ENCODE assay signal across 9 cellular contexts in the genomic region with DNA sequence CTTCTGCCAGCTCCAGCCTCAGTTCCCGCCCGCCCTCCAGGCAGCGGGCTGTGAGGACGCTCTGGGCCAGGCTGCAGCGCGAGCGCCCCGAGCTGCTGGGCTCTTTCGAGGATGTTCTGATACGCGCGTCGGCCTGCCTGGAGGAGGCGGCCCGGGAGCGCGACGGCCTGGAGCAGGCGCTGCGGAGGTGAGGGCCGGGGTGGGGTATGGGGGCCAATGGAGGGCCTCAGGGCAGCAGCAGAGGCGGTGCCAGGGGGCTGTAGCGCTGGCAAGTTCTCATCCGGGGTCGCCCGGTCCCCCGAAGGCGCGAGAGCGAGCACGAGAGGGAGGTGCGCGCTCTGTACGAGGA. TPM values are rescaled to one million over a fixed set of nuclear protein-coding genes. Genes with fewer than 3 reads are reported as not detected.
DNase-seq lines count a peak whose midpoint lies in the region; ATAC-seq and TF ChIP-seq lines count a peak whose summit lies in the region.
"Had no signal": no experiment of that assay in that cellular context is flagged by ENCODE, and none has a peak within 500 bp of the region (broad histone marks: within the 10 kb centered on the region; RNA-seq: fewer than 3 reads in every experiment).

No MANE protein-coding gene starts in this region.

- H3K36me3 Mint-ChIP-seq in CD8-positive, alpha-beta T cell, result peaks cover 5% of the 10 kb centered on the region
- H3K36me3 Mint-ChIP-seq in osteocyte (ENCODE audit: unreplicated experiment), result peaks cover 4% of the 10 kb centered on the region

- no peaks in the 10 kb centered on the region for H3K9me3 Mint-ChIP-seq in CD8-positive, alpha-beta T cell
- no peaks in the 10 kb centered on the region for H3K9me3 Mint-ChIP-seq in osteocyte (ENCODE audit: unreplicated experiment)

- peak; percentile 10 for ATAC-seq in CD8-positive, alpha-beta T cell
- no peak for ATAC-seq in GM19035 (IDR thresholded peaks at IDR 0.05; ENCODE audit: unreplicated experiment)
- ATAC-seq in HG02759 (IDR thresholded peaks at IDR 0.05; ENCODE audit: unreplicated experiment), result no peak

- 2 to 17% methylated on average over 30 to 34 of the region's 34 CpGs for WGBS in esophagus, 2 donors

- peaks cover 42% of the 10 kb centered on the region for H3K4me1 Mint-ChIP-seq in CD8-positive, alpha-beta T cell (ENCODE audit: low read depth)
- H3K4me1 Mint-ChIP-seq in osteocyte (ENCODE audit: unreplicated experiment), result peaks cover 62% of the 10 kb centered on the region

- H3K4me1 ChIP-seq in CD8-positive, alpha-beta T cell (ENCODE audit: insufficient read depth, low read length), result peaks cover 67% of the 10 kb centered on the region
- H3K4me1 ChIP-seq in esophagus (ENCODE audit: control insufficient read depth in 2 of 2, insufficient read depth in 2 of 2, low read length in 1 of 2), result peaks cover 27 to 63% of the 10 kb centered on the region in 2 donors

- H3K36me3 ChIP-seq in CD8-positive, alpha-beta T cell (ENCODE audit: insufficient read depth, low read length), result peaks cover 5% of the 10 kb centered on the region
- H3K36me3 ChIP-seq in esophagus (ENCODE audit: control insufficient read depth in 2 of 2, insufficient read depth in 2 of 2, low read length in 1 of 2), result peaks cover 0 to 8% of the 10 kb centered on the region in 2 donors

- H3K27me3 ChIP-seq in CD8-positive, alpha-beta T cell (ENCODE audit: insufficient read depth, low read length), result peaks cover 11% of the 10 kb centered on the region
- peaks cover 0 to 4% of the 10 kb centered on the region in 2 donors for H3K27me3 ChIP-seq in esophagus (ENCODE audit: control insufficient read depth in 1 of 2, insufficient read depth in 2 of 2, low read length in 2 of 2)

- H3K4me3 Mint-ChIP-seq in CD8-positive, alpha-beta T cell, result peak overlapping the region; percentile 62
- H3K4me3 Mint-ChIP-seq in osteocyte (ENCODE audit: unreplicated experiment), result peak overlapping the region; percentile 58

- no peak overlapping the region for H3K27ac Mint-ChIP-seq in CD8-positive, alpha-beta T cell
- no peak overlapping the region for H3K27ac Mint-ChIP-seq in osteocyte (ENCODE audit: unreplicated experiment)

- H3K27ac ChIP-seq in CD8-positive, alpha-beta T cell (ENCODE audit: low read depth, low read length), result no peak overlapping the region
- no peak overlapping the region for H3K27ac ChIP-seq in esophagus (ENCODE audit: low read depth in 2 of 2, low read length in 1 of 2)

- POLR2A ChIA-PET in CD8-positive, alpha-beta T cell (lab: Charles Lee), result interaction anchor here (1.1 to 4.9 kb wide), 4 partner anchors 10 to 21 kb away, joined by 3 to 30 read pairs (median 15); partner anchors contain the start of genes PNPLA2, POLR2L, RPLP2 and TSPAN4

- H3K27me3 Mint-ChIP-seq in CD8-positive, alpha-beta T cell (ENCODE audit: low read depth), result peaks cover 25% of the 10 kb centered on the region
- no peaks in the 10 kb centered on the region for H3K27me3 Mint-ChIP-seq in osteocyte (ENCODE audit: unreplicated experiment)

- no peaks in the 10 kb centered on the region for H3K9me3 ChIP-seq in CD8-positive, alpha-beta T cell (ENCODE audit: low read length)
- no peaks in the 10 kb centered on the region for H3K9me3 ChIP-seq in esophagus (ENCODE audit: control insufficient read depth in 2 of 2, insufficient read depth in 1 of 2, low read depth in 1 of 2, low read length in 1 of 2)
- H3K9me3 ChIP-seq: gastroesophageal sphincter had no signal

- intact Hi-C loops in CD8-positive, alpha-beta T cell (cut with DNase I, micrococcal nuclease), result no loop called here

- peak overlapping the region; percentile 63 for H3K4me3 ChIP-seq in CD8-positive, alpha-beta T cell (ENCODE audit: low read depth, low read length)
- peak overlapping the region; percentile 18 to 27 for H3K4me3 ChIP-seq in esophagus (ENCODE audit: low read depth in 1 of 2, low read length in 2 of 2)

- no peak for TF ChIP-seq CTCF in CD8-positive, alpha-beta T cell (IDR thresholded peaks at IDR 0.05)
- TF ChIP-seq CTCF in osteocyte (IDR thresholded peaks at IDR 0.05), result no peak

- CTCF ChIA-PET in CD8-positive, alpha-beta T cell (lab: Charles Lee), result interaction anchor here (1.0 kb wide), 1 partner anchor 8 kb away, joined by 3 read pairs; no protein-coding TSS in a partner anchor

- DNase-seq in CD8-positive, alpha-beta T cell, result no peak
- DNase-seq in NCI-H69 (lab: John Stamatoyannopoulos, UW) (peak; percentile 68), osteocyte (ENCODE audit: extremely low spot score, unreplicated experiment) (no peak), GF-D8 (lab: John Stamatoyannopoulos, UW) (no peak), NOMO-1 treated with dmso at 0.1 percent for 144 hours (lab: John Stamatoyannopoulos, UW; ENCODE audit: unreplicated experiment) (no peak)

RNA-seq across cellular contexts. Expression of gene CRACR2B, which starts 2.2 kb away (rescaled TPM):
- under 1 TPM; 0.30 to 0.81 TPM for total RNA-seq in CD8-positive, alpha-beta T cell
- polyA plus RNA-seq in esophagus, result 1 to 10 TPM; 3.2 to 5.3 TPM
- 3.9 and 4.2 TPM in 2 replicates for total RNA-seq in osteocyte

RNA-seq across cellular contexts. Expression of gene CD151, which starts 2.8 kb away (rescaled TPM):
- 10 to 100 TPM in 1 of 2 experiments, 1 to 10 TPM in 1; 8.7 to 11.9 TPM for total RNA-seq in CD8-positive, alpha-beta T cell
- 100 to 1,000 TPM in 1 of 2 donors, 10 to 100 TPM in 1; 75.5 to 108 TPM for polyA plus RNA-seq in esophagus
- total RNA-seq in osteocyte, result 377 and 379 TPM in 2 replicates

RNA-seq across cellular contexts. Expression of gene PNPLA2, which starts 11.2 kb away (rescaled TPM):
- 100 to 1,000 TPM; 210 to 234 TPM for total RNA-seq in CD8-positive, alpha-beta T cell
- polyA plus RNA-seq in esophagus, result 10 to 100 TPM; 51.7 to 53.2 TPM
- 83.8 and 96.4 TPM in 2 replicates for total RNA-seq in osteocyte

RNA-seq across cellular contexts. Expression of gene POLR2L, which starts 12.4 kb away (rescaled TPM):
- 10 to 100 TPM; 22.8 to 26.2 TPM for total RNA-seq in CD8-positive, alpha-beta T cell
- polyA plus RNA-seq in esophagus, result 100 to 1,000 TPM in 1 of 2 donors, 10 to 100 TPM in 1; 64.9 to 177 TPM
- total RNA-seq in osteocyte, result 170 and 193 TPM in 2 replicates

RNA-seq across cellular contexts. Expression of gene TSPAN4, which starts 12.7 kb away (rescaled TPM):
- 1 to 10 TPM; 2.1 to 2.2 TPM for total RNA-seq in CD8-positive, alpha-beta T cell
- 10 to 100 TPM in 1 of 2 donors, 1 to 10 TPM in 1; 9.8 to 16.8 TPM for polyA plus RNA-seq in esophagus
- total RNA-seq in osteocyte, result 163 and 175 TPM in 2 replicates

Comparison
In these comparisons a context has a peak if more than half of its experiments do, and no peak if none do; other contexts are left out.
1. RNA of gene CD151, which starts 2.8 kb away (total RNA-seq): 377 to 379 TPM in osteocyte; 8.7 to 11.9 TPM in CD8-positive, alpha-beta T cell; every median in the first group is over 10 times any median in the second.